1 cellular context compared by ENCODE assay signal in genomic region chr3:165185707-165186327, GRCh38.
TF ChIP-seq lines count a peak whose summit lies in the region.

No MANE protein-coding gene starts in this region.

TF ChIP-seq in HCT116, 20 proteins besides CTCF, POLR2A, EP300 and RAD21 (continued from another document):
- no peak for TF ChIP-seq REST (IDR thresholded peaks at IDR 0.05; ENCODE audit: low read depth)
- no peak for TF ChIP-seq SRF (IDR thresholded peaks at IDR 0.05; ENCODE audit: low read depth)
- TF ChIP-seq ATF3 (IDR thresholded peaks at IDR 0.05): no peak
- TF ChIP-seq SIN3A (IDR thresholded peaks at IDR 0.05; ENCODE audit: low read depth): no peak
- no peak for TF ChIP-seq FOSL1 (IDR thresholded peaks at IDR 0.05; ENCODE audit: low read depth)
- no peak for TF ChIP-seq SP1 (IDR thresholded peaks at IDR 0.05; ENCODE audit: low read depth)
- TF ChIP-seq TCF7L2 (IDR thresholded peaks at IDR 0.05; ENCODE audit: borderline replicate concordance, extremely low read depth, insufficient read depth, insufficient read length): no peak
- no peak for TF ChIP-seq EZH2phosphoT487 (IDR thresholded peaks at IDR 0.05; ENCODE audit: borderline replicate concordance)
